In genomic region chr14:60878536-60878935, GRCh38 we compare ENCODE assay signal across 24 cellular contexts.
DNase-seq lines count a peak whose midpoint lies in the region; ATAC-seq and TF ChIP-seq lines count a peak whose summit lies in the region.
"Had no signal": no experiment of that assay in that cellular context is flagged by ENCODE, and none has a peak within 500 bp of the region (broad histone marks: within the 10 kb centered on the region; RNA-seq: fewer than 3 reads in every experiment).

No MANE protein-coding gene starts in this region.

- peaks cover 7% of the 10 kb centered on the region for H3K36me3 ChIP-seq in adipocyte (ENCODE audit: control insufficient read depth, insufficient read depth, low read length, severe bottlenecking)
- peaks cover 0 to 3% (median 0%) of the 10 kb centered on the region in 3 experiments for H3K36me3 ChIP-seq in naive thymus-derived CD4-positive, alpha-beta T cell (ENCODE audit: control insufficient read depth in 2 of 3, insufficient read depth in 3 of 3, low read length in 3 of 3)
- H3K36me3 ChIP-seq: adrenal gland, MG63 had no signal

- no peak overlapping the region for H3K27ac Mint-ChIP-seq in activated T-cell treated with anti-CD3 and anti-CD28 coated beads, Interleukin-2, amount 50 U/mL, for 72 hours
- H3K27ac Mint-ChIP-seq in stimulated activated naive CD8-positive, alpha-beta T cell treated with anti-CD3 and anti-CD28 coated beads, Interleukin-15, amount 100 ng/mL, for 72 hours, result no peak overlapping the region
- H3K27ac Mint-ChIP-seq in naive thymus-derived CD4-positive, alpha-beta T cell, result no peak overlapping the region

- H3K9ac ChIP-seq in adipocyte (ENCODE audit: low read length), result no peak overlapping the region

- H3K36me3 Mint-ChIP-seq in activated T-cell treated with anti-CD3 and anti-CD28 coated beads, Interleukin-2, amount 50 U/mL, for 72 hours (ENCODE audit: insufficient read depth in 2 of 2), result peaks cover 12 to 19% of the 10 kb centered on the region in 2 donors
- H3K36me3 Mint-ChIP-seq in naive thymus-derived CD4-positive, alpha-beta T cell, result peaks cover 20 to 57% (median 49%) of the 10 kb centered on the region in 5 donors

- no peaks in the 10 kb centered on the region for H3K27me3 ChIP-seq in adipocyte (replicated peaks; ENCODE audit: control insufficient read depth, insufficient read depth, low read length)
- no peaks in the 10 kb centered on the region for H3K27me3 ChIP-seq in naive thymus-derived CD4-positive, alpha-beta T cell (ENCODE audit: control insufficient read depth in 2 of 2, insufficient read depth in 2 of 2, low read length in 2 of 2)
- H3K27me3 ChIP-seq: adrenal gland, MG63 had no signal

- peak; percentile 80 to 87 for ATAC-seq in activated T-cell treated with anti-CD3 and anti-CD28 coated beads, Interleukin-2, amount 50 U/mL, for 72 hours (replicated peaks in 1 of 2)
- peak; percentile 81 for ATAC-seq in stimulated activated naive CD8-positive, alpha-beta T cell treated with anti-CD3 and anti-CD28 coated beads, Interleukin-15, amount 100 ng/mL, for 72 hours
- ATAC-seq in naive thymus-derived CD4-positive, alpha-beta T cell, result no peak
- ATAC-seq in GM18870 (IDR thresholded peaks at IDR 0.05; ENCODE audit: unreplicated experiment), result no peak
- ATAC-seq: esophagus mucosa, SK-N-SH treated with all-trans-retinoic acid at 6 μM for 48 hours had no signal

- peaks cover 4% of the 10 kb centered on the region for H3K9me3 ChIP-seq in adipocyte (ENCODE audit: control insufficient read depth, low read length)
- peaks cover 0 to 2% (median 0%) of the 10 kb centered on the region in 3 experiments for H3K9me3 ChIP-seq in naive thymus-derived CD4-positive, alpha-beta T cell (ENCODE audit: control insufficient read depth in 2 of 3, low read length in 3 of 3)
- H3K9me3 ChIP-seq: adrenal gland had no signal

- POLR2A ChIA-PET in naive thymus-derived CD4-positive, alpha-beta T cell (lab: Charles Lee), result no interaction called here

- H3K27me3 Mint-ChIP-seq in activated T-cell treated with anti-CD3 and anti-CD28 coated beads, Interleukin-2, amount 50 U/mL, for 72 hours (ENCODE audit: low read depth), result no peaks in the 10 kb centered on the region
- H3K27me3 Mint-ChIP-seq in stimulated activated naive CD8-positive, alpha-beta T cell treated with anti-CD3 and anti-CD28 coated beads, Interleukin-15, amount 100 ng/mL, for 72 hours, result no peaks in the 10 kb centered on the region
- H3K27me3 Mint-ChIP-seq in naive thymus-derived CD4-positive, alpha-beta T cell, result no peaks in the 10 kb centered on the region

- TF ChIP-seq CTCF in fibroblast of the aortic adventitia (IDR thresholded peaks at IDR 0.05; ENCODE audit: insufficient read depth, low read length), result no peak

- peaks cover 10% of the 10 kb centered on the region for H3K4me1 Mint-ChIP-seq in activated T-cell treated with anti-CD3 and anti-CD28 coated beads, Interleukin-2, amount 50 U/mL, for 72 hours (ENCODE audit: low read depth)
- H3K4me1 Mint-ChIP-seq in stimulated activated naive CD8-positive, alpha-beta T cell treated with anti-CD3 and anti-CD28 coated beads, Interleukin-15, amount 100 ng/mL, for 72 hours, result peaks cover 9% of the 10 kb centered on the region
- peaks cover 0 to 8% (median 4%) of the 10 kb centered on the region in 7 donors for H3K4me1 Mint-ChIP-seq in naive thymus-derived CD4-positive, alpha-beta T cell

- peaks cover 6 to 10% of the 10 kb centered on the region in 2 donors for H3K9me3 Mint-ChIP-seq in activated T-cell treated with anti-CD3 and anti-CD28 coated beads, Interleukin-2, amount 50 U/mL, for 72 hours
- H3K9me3 Mint-ChIP-seq in stimulated activated naive CD8-positive, alpha-beta T cell treated with anti-CD3 and anti-CD28 coated beads, Interleukin-15, amount 100 ng/mL, for 72 hours, result peaks cover 14% of the 10 kb centered on the region in 2 donors
- H3K9me3 Mint-ChIP-seq in naive thymus-derived CD4-positive, alpha-beta T cell, result peaks cover 3 to 30% (median 14%) of the 10 kb centered on the region in 11 donors

- DNase-seq in activated T-cell treated with anti-CD3 and anti-CD28 coated beads, Interleukin-2, amount 50 U/mL, for 72 hours, result no peak
- no peak for DNase-seq in activated T-cell treated with anti-CD3 and anti-CD28 coated beads, Interleukin-2, amount 50 U/mL, for 1 hour
- DNase-seq in adipocyte (ENCODE audit: low read depth) (peak; percentile 82), fibroblast of the aortic adventitia (ENCODE audit: low read depth) (peak; percentile 82)
- DNase-seq in stimulated activated naive CD8-positive, alpha-beta T cell treated with anti-CD3 and anti-CD28 coated beads, Interleukin-15, amount 100 ng/mL, for 72 hours, result no peak
- no peak for DNase-seq in activated effector memory CD4-positive, alpha-beta T cell treated with anti-CD3 and anti-CD28 coated beads, Interleukin-2, amount 50 U/mL, for 16 hours
- no peak for DNase-seq in naive thymus-derived CD4-positive, alpha-beta T cell
- DNase-seq: activated CD4-positive, CD25-positive, alpha-beta regulatory T cell; adrenal gland; caudate nucleus; head of caudate nucleus; MG63; NCI-H1417 treated with DMSO at 0.1 percent for 48 hours; NCI-H2171; NCI-H526; stimulated activated CD4-positive, alpha-beta T cell treated with anti-CD3 and anti-CD28 coated beads, Interleukin-4, amount 100 ng/mL, for 24 hours; substantia nigra; T1000 had no signal

- intact Hi-C loops in naive thymus-derived CD4-positive, alpha-beta T cell (cut with micrococcal nuclease), result no loop called here

- CTCF ChIA-PET in naive thymus-derived CD4-positive, alpha-beta T cell (lab: Charles Lee), result no interaction called here

- no peak overlapping the region for H3K4me3 Mint-ChIP-seq in activated T-cell treated with anti-CD3 and anti-CD28 coated beads, Interleukin-2, amount 50 U/mL, for 72 hours
- no peak overlapping the region for H3K4me3 Mint-ChIP-seq in stimulated activated naive CD8-positive, alpha-beta T cell treated with anti-CD3 and anti-CD28 coated beads, Interleukin-15, amount 100 ng/mL, for 72 hours
- no peak overlapping the region for H3K4me3 Mint-ChIP-seq in naive thymus-derived CD4-positive, alpha-beta T cell

- H3K4me1 ChIP-seq in adipocyte (ENCODE audit: control insufficient read depth, insufficient read depth, low read length), result peaks cover 14% of the 10 kb centered on the region
- H3K4me1 ChIP-seq in naive thymus-derived CD4-positive, alpha-beta T cell (ENCODE audit: control insufficient read depth in 2 of 2, insufficient read depth in 2 of 2, low read length in 2 of 2), result no peaks in the 10 kb centered on the region
- H3K4me1 ChIP-seq: adrenal gland had no signal

- H3K27ac ChIP-seq in naive thymus-derived CD4-positive, alpha-beta T cell (ENCODE audit: low read depth, low read length), result no peak overlapping the region
- H3K27ac ChIP-seq: adrenal gland, C4-2B, RWPE1 had no signal

- no peak overlapping the region for H3K4me3 ChIP-seq in adipocyte (ENCODE audit: low read length)
- no peak overlapping the region for H3K4me3 ChIP-seq in fibroblast of the aortic adventitia (ENCODE audit: low read depth, low read length)
- no peak overlapping the region for H3K4me3 ChIP-seq in naive thymus-derived CD4-positive, alpha-beta T cell (ENCODE audit: low read length)
- H3K4me3 ChIP-seq: adrenal gland, MG63, smooth muscle cell had no signal

Comparison
In these comparisons a context has a peak if more than half of its experiments do, and no peak if none do; other contexts are left out.
1. ATAC-seq: peak in activated T-cell treated with anti-CD3 and anti-CD28 coated beads, Interleukin-2, amount 50 U/mL, for 72 hours (2 of 2) and stimulated activated naive CD8-positive, alpha-beta T cell treated with anti-CD3 and anti-CD28 coated beads, Interleukin-15, amount 100 ng/mL, for 72 hours (single experiment); none in naive thymus-derived CD4-positive, alpha-beta T cell (single experiment) and GM18870 (single experiment).
2. DNase-seq: peak in adipocyte (single experiment) and fibroblast of the aortic adventitia (single experiment); none in activated T-cell treated with anti-CD3 and anti-CD28 coated beads, Interleukin-2, amount 50 U/mL, for 72 hours (0 of 2), activated T-cell treated with anti-CD3 and anti-CD28 coated beads, Interleukin-2, amount 50 U/mL, for 1 hour (single experiment), stimulated activated naive CD8-positive, alpha-beta T cell treated with anti-CD3 and anti-CD28 coated beads, Interleukin-15, amount 100 ng/mL, for 72 hours (0 of 2), activated effector memory CD4-positive, alpha-beta T cell treated with anti-CD3 and anti-CD28 coated beads, Interleukin-2, amount 50 U/mL, for 16 hours (single experiment) and naive thymus-derived CD4-positive, alpha-beta T cell (0 of 9).